10 cellular contexts compared by ENCODE assay signal in the genomic region with DNA sequence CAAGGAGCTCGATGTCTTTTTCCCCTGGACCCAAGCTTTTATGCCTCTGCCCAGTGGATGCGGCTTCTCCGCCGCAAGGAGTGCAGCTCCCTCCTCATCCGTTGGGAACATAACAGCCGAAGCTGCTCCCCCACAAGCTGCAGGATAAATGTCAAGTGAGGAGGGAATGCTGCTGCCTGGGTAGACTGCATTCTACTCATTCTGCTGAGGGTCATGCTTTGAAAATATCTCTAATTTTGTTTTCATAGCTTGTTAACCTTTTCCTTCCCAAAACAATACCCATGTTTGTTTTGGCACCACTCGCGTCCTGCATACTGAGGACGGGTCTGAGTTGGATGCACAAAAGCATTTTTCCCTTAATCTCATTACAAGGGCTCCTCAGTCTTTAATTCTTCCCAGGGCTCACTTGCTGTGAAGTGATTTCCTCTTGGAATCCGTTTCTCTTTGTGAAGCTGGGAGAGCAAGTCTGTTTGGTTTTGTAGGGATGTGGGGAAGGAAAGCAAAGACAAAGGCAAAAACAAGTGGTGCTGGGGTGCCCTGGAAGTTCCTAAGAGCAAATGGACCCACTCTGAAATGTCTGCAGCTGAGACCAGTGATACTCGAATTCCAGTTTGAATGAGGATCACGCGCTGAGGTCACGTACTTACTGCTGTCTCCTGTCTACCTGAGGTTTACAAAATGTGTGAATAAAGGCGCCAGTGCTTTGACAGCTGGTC.
A peak's percentile ranks its signal among the peaks of the same experiment; 100 is the strongest.
DNase-seq lines count a peak whose midpoint lies in the region; ATAC-seq and TF ChIP-seq lines count a peak whose summit lies in the region.
"Had no signal": no experiment of that assay in that cellular context is flagged by ENCODE, and none has a peak within 500 bp of the region (broad histone marks: within the 10 kb centered on the region; RNA-seq: fewer than 3 reads in every experiment).

No MANE protein-coding gene starts in this region.

- no peaks in the 10 kb centered on the region for H3K9me3 ChIP-seq in PC-9 (ENCODE audit: insufficient read depth, low read depth)

- H3K36me3 ChIP-seq in PC-9 (ENCODE audit: low read depth) = no peaks in the 10 kb centered on the region

- peak; percentile 55 for DNase-seq in ELF-1 (ENCODE audit: low read depth, low spot score)
- DNase-seq in PC-9 = peak; percentile 15 to 45
- peak; percentile 44 for DNase-seq in fibroblast of peridontal ligament (ENCODE audit: extremely low read depth)
- DNase-seq in progenitor cell of endocrine pancreas (ENCODE audit: low spot score, unreplicated experiment) = no peak
- no peak for DNase-seq in HEK293T (ENCODE audit: extremely low spot score)
- DNase-seq in activated naive CD4-positive, alpha-beta T cell (lab: John Stamatoyannopoulos, UW) = no peak
- DNase-seq: activated CD4-positive, CD25-positive, alpha-beta regulatory T cell; erythroblast had no signal

- peak overlapping the region; percentile 66 for H3K27ac Mint-ChIP-seq in progenitor cell of endocrine pancreas

- no peaks in the 10 kb centered on the region for H3K9me3 Mint-ChIP-seq in progenitor cell of endocrine pancreas (ENCODE audit: low read depth)

- peaks cover 28% of the 10 kb centered on the region for H3F3A ChIP-seq in PC-9 (ENCODE audit: insufficient read depth, low read depth)

- no peaks in the 10 kb centered on the region for H3K79me2 ChIP-seq in PC-9 (ENCODE audit: low read depth)

- no peak for ATAC-seq in GM21381 (IDR thresholded peaks at IDR 0.05; ENCODE audit: unreplicated experiment)
- no peak for ATAC-seq in esophagus mucosa

- H3K27ac ChIP-seq in PC-9 = no peak overlapping the region

- no peaks in the 10 kb centered on the region for H4K20me1 ChIP-seq in PC-9 (ENCODE audit: insufficient read depth)

- no TSS peak for BruUV-seq in PC-9 (replicated peaks; lab: Mats Ljungman, UMichigan)

- CTCF ChIA-PET in PC-9 (lab: Charles Lee) = interaction anchor here (0.6 kb wide), 1 partner anchor 133 kb away, joined by 8 read pairs; no protein-coding TSS in a partner anchor
- CTCF ChIA-PET in HEK293T (lab: Yijun Ruan, JAX) = interaction anchor here (0.6 to 1.4 kb wide), 3 partner anchors 10 to 561 kb away, joined by 3 read pairs; no protein-coding TSS in a partner anchor

- H3K4me2 ChIP-seq in PC-9 = no peak overlapping the region

- H3K4me3 ChIP-seq in PC-9 = no peak overlapping the region

- no peaks in the 10 kb centered on the region for H3K27me3 ChIP-seq in PC-9 (ENCODE audit: insufficient read depth, low read depth)

- POLR2A ChIA-PET in PC-9 (lab: Charles Lee; ENCODE audit: unreplicated experiment) (interaction anchor here (0.8 kb wide), 1 partner anchor 82 kb away, joined by 5 read pairs; no protein-coding TSS in a partner anchor), HEK293T (lab: Yijun Ruan, JAX) (interaction anchor here (0.9 to 4.5 kb wide), 11 partner anchors 8 to 234 kb away, joined by 3 to 38 read pairs (median 4); partner anchors contain the start of gene IRF2BP2)

- H3K27me3 Mint-ChIP-seq in progenitor cell of endocrine pancreas = no peaks in the 10 kb centered on the region

- peaks cover 36% of the 10 kb centered on the region for H3K4me1 Mint-ChIP-seq in progenitor cell of endocrine pancreas (ENCODE audit: low read depth)

- H3K4me3 Mint-ChIP-seq in progenitor cell of endocrine pancreas (ENCODE audit: low read depth) = no peak overlapping the region

- H2AFZ ChIP-seq in PC-9 = no peak overlapping the region

- intact Hi-C loops in PC-9 (cut with micrococcal nuclease; ENCODE audit: unreplicated experiment) = no loop called here

- H3K36me3 Mint-ChIP-seq in progenitor cell of endocrine pancreas (ENCODE audit: insufficient read depth) = no peaks in the 10 kb centered on the region

- TF ChIP-seq CTCF in PC-9 (conservative IDR thresholded peaks at IDR 0.05) (no peak), progenitor cell of endocrine pancreas (IDR thresholded peaks at IDR 0.05; ENCODE audit: unreplicated experiment) (no peak)

- H3K4me1 ChIP-seq in PC-9 (replicated peaks; ENCODE audit: insufficient read depth) = peaks cover 45% of the 10 kb centered on the region

- no peaks in the 10 kb centered on the region for H3K9me2 ChIP-seq in PC-9 (ENCODE audit: insufficient read depth)

TF ChIP-seq in HEK293T, 16 proteins besides CTCF, POLR2A, EP300 and RAD21:
- TF ChIP-seq ELF4 (IDR thresholded peaks at IDR 0.05) (no peak), FOXK2 (IDR thresholded peaks at IDR 0.05) (no peak), SUZ12 (IDR thresholded peaks at IDR 0.05) (no peak), LEF1 (IDR thresholded peaks at IDR 0.05; ENCODE audit: borderline replicate concordance) (no peak), NFRKB (IDR thresholded peaks at IDR 0.05) (no peak), HDGF (IDR thresholded peaks at IDR 0.05; ENCODE audit: borderline replicate concordance) (no peak), CTBP1 (IDR thresholded peaks at IDR 0.05; ENCODE audit: borderline replicate concordance) (no peak), ARNT (IDR thresholded peaks at IDR 0.05) (no peak), FOXA1 (IDR thresholded peaks at IDR 0.05) (no peak), ZNF384 (IDR thresholded peaks at IDR 0.05) (no peak), L3MBTL2 (conservative IDR thresholded peaks at IDR 0.05) (no peak), FOXM1 (IDR thresholded peaks at IDR 0.05; ENCODE audit: borderline replicate concordance) (no peak), PKNOX1 (IDR thresholded peaks at IDR 0.05) (no peak), SP1 (IDR thresholded peaks at IDR 0.05) (no peak)

Comparison
In these comparisons a context has a peak if more than half of its experiments do, and no peak if none do; other contexts are left out.
1. DNase-seq: peak in ELF-1 (single experiment), PC-9 (2 of 2) and fibroblast of peridontal ligament (single experiment); none in progenitor cell of endocrine pancreas (single experiment), HEK293T (single experiment) and activated naive CD4-positive, alpha-beta T cell (0 of 4).